8 cellular contexts compared by ENCODE assay signal in the genomic region with DNA sequence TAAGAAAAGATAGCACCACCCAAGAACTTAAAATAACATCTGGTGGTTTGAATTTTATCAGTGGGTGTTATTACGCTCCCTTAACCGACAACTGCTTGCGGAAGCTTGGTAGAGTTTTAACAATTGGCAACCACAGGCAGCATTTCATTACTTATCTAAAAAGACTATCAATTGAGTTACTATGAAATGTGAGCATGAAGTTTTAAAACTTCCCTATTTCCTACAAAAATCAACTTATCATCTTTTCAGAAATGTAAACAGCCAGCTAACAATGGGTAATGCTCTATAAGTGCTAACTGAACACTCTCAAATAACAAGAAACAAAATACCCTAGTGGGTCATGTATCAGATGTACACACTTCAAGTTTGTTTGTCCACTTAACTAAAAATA.
DNase-seq lines count a peak whose midpoint lies in the region; ATAC-seq and TF ChIP-seq lines count a peak whose summit lies in the region.

No MANE protein-coding gene starts in this region.

- H3K4me1 ChIP-seq in CD4-positive, CD25-positive, alpha-beta regulatory T cell (ENCODE audit: control insufficient read depth, insufficient read depth, low read length, poor library complexity, severe bottlenecking), result peaks cover 72% of the 10 kb centered on the region
- H3K4me1 ChIP-seq in HAP-1 (no peaks in the 10 kb centered on the region), endodermal cell (ENCODE audit: control insufficient read depth, insufficient read depth, low read length) (no peaks in the 10 kb centered on the region)

- TF ChIP-seq CTCF in endodermal cell (conservative IDR thresholded peaks at IDR 0.05), result no peak

- H3K4me3 Mint-ChIP-seq in CD4-positive, CD25-positive, alpha-beta regulatory T cell, result peak overlapping the region; percentile 65 to 74 (median 70)
- peak overlapping the region in 3 of 4 donors; percentile 41 to 82 (median 52) for H3K4me3 Mint-ChIP-seq in IgD-negative memory B cell
- H3K4me3 Mint-ChIP-seq in activated naive CD8-positive, alpha-beta T cell, result peak overlapping the region; percentile 74
- no peak overlapping the region for H3K4me3 Mint-ChIP-seq in endodermal cell

- H3K27ac ChIP-seq in CD4-positive, CD25-positive, alpha-beta regulatory T cell (ENCODE audit: insufficient read depth, low read length, poor library complexity, severe bottlenecking), result peak overlapping the region; percentile 62
- no peak overlapping the region for H3K27ac ChIP-seq in endodermal cell (ENCODE audit: low read depth, low read length)

- peak overlapping the region; percentile 70 for H3K4me3 ChIP-seq in CD4-positive, CD25-positive, alpha-beta regulatory T cell (ENCODE audit: low read depth, low read length)
- H3K4me3 ChIP-seq in HAP-1, result no peak overlapping the region
- no peak overlapping the region for H3K4me3 ChIP-seq in endodermal cell (ENCODE audit: low read length)

- no peak overlapping the region for H3K9ac ChIP-seq in endodermal cell (ENCODE audit: extremely low read depth, low read length, poor library complexity, severe bottlenecking)

- H3K27me3 ChIP-seq in CD4-positive, CD25-positive, alpha-beta regulatory T cell (ENCODE audit: control insufficient read depth, insufficient read depth, low read length), result no peaks in the 10 kb centered on the region
- H3K27me3 ChIP-seq in HAP-1 (ENCODE audit: low read depth) (no peaks in the 10 kb centered on the region), endodermal cell (ENCODE audit: control insufficient read depth, insufficient read depth, low read length, poor library complexity, severe bottlenecking) (no peaks in the 10 kb centered on the region)

- no peaks in the 10 kb centered on the region for H3K27me3 Mint-ChIP-seq in CD4-positive, CD25-positive, alpha-beta regulatory T cell
- H3K27me3 Mint-ChIP-seq in IgD-negative memory B cell, result no peaks in the 10 kb centered on the region
- H3K27me3 Mint-ChIP-seq in activated naive CD8-positive, alpha-beta T cell, result no peaks in the 10 kb centered on the region
- H3K27me3 Mint-ChIP-seq in endodermal cell (ENCODE audit: insufficient read depth), result no peaks in the 10 kb centered on the region

- ATAC-seq in CD4-positive, CD25-positive, alpha-beta regulatory T cell (ENCODE audit: low read depth in 2 of 2), result peak; percentile 75 to 76
- ATAC-seq in GM18867 (IDR thresholded peaks at IDR 0.05; ENCODE audit: unreplicated experiment) (peak; percentile 48), HG03521 (IDR thresholded peaks at IDR 0.05; ENCODE audit: unreplicated experiment) (no peak), GM18519 (IDR thresholded peaks at IDR 0.05; ENCODE audit: low FRiP score, unreplicated experiment) (no peak)

- no peaks in the 10 kb centered on the region for H3K9me3 Mint-ChIP-seq in CD4-positive, CD25-positive, alpha-beta regulatory T cell
- no peaks in the 10 kb centered on the region for H3K9me3 Mint-ChIP-seq in IgD-negative memory B cell
- H3K9me3 Mint-ChIP-seq in activated naive CD8-positive, alpha-beta T cell (ENCODE audit: low read depth), result no peaks in the 10 kb centered on the region
- H3K9me3 Mint-ChIP-seq in endodermal cell, result no peaks in the 10 kb centered on the region

- in situ Hi-C loops in HAP-1 (cut with MboI; ENCODE audit: low sequenced_read_pairs), result no loop called here

- H3K27ac Mint-ChIP-seq in CD4-positive, CD25-positive, alpha-beta regulatory T cell, result peak overlapping the region; percentile 60 to 85 (median 83)
- H3K27ac Mint-ChIP-seq in IgD-negative memory B cell (peak overlapping the region in 1 of 3 donors; percentile 34), endodermal cell (no peak overlapping the region)
- peak overlapping the region; percentile 93 for H3K27ac Mint-ChIP-seq in activated naive CD8-positive, alpha-beta T cell

- peak in 2 of 3 donors; percentile 68 to 92 for DNase-seq in CD4-positive, CD25-positive, alpha-beta regulatory T cell
- DNase-seq in HAP-1 (ENCODE audit: low spot score in 2 of 2) (no peak), endodermal cell (no peak)

- WGBS in endodermal cell (ENCODE audit: insufficient coverage in 1 of 2, insufficient read length in 1 of 2), 2 experiments, result 96% methylated on average over 3 of the region's 3 CpGs; no CpG with 5 or more reads in 1 of the 2 experiments

- no peaks in the 10 kb centered on the region for H3K36me3 ChIP-seq in CD4-positive, CD25-positive, alpha-beta regulatory T cell (ENCODE audit: control insufficient read depth, insufficient read depth, low read length)
- H3K36me3 ChIP-seq in HAP-1 (replicated peaks) (no peaks in the 10 kb centered on the region), endodermal cell (ENCODE audit: control insufficient read depth, insufficient read depth, low read length) (no peaks in the 10 kb centered on the region)

- no peaks in the 10 kb centered on the region for H3K9me3 ChIP-seq in CD4-positive, CD25-positive, alpha-beta regulatory T cell (ENCODE audit: control insufficient read depth in 2 of 2, low read length in 2 of 2)
- H3K9me3 ChIP-seq in HAP-1, result no peaks in the 10 kb centered on the region
- no peaks in the 10 kb centered on the region for H3K9me3 ChIP-seq in endodermal cell (ENCODE audit: control insufficient read depth, low read length)

- H3K36me3 Mint-ChIP-seq in CD4-positive, CD25-positive, alpha-beta regulatory T cell, result no peaks in the 10 kb centered on the region
- H3K36me3 Mint-ChIP-seq in IgD-negative memory B cell (peaks cover 2% of the 10 kb centered on the region), endodermal cell (ENCODE audit: low read depth) (no peaks in the 10 kb centered on the region)
- peaks cover 12% of the 10 kb centered on the region for H3K36me3 Mint-ChIP-seq in activated naive CD8-positive, alpha-beta T cell

- peaks cover 27 to 58% (median 45%) of the 10 kb centered on the region in 4 donors for H3K4me1 Mint-ChIP-seq in CD4-positive, CD25-positive, alpha-beta regulatory T cell
- H3K4me1 Mint-ChIP-seq in IgD-negative memory B cell (peaks cover 41 to 48% (median 43%) of the 10 kb centered on the region in 3 donors), endodermal cell (peaks cover 11% of the 10 kb centered on the region)
- peaks cover 62% of the 10 kb centered on the region for H3K4me1 Mint-ChIP-seq in activated naive CD8-positive, alpha-beta T cell (ENCODE audit: low read depth)

Comparison
In these comparisons a context has a peak if more than half of its experiments do, and no peak if none do; other contexts are left out.
1. ATAC-seq: peak in CD4-positive, CD25-positive, alpha-beta regulatory T cell (2 of 2) and GM18867 (single experiment); none in HG03521 (single experiment) and GM18519 (single experiment).
2. DNase-seq: peak in CD4-positive, CD25-positive, alpha-beta regulatory T cell (2 of 3); none in HAP-1 (0 of 2) and endodermal cell (single experiment).